1 cellular context compared by ENCODE assay signal in the genomic region with DNA sequence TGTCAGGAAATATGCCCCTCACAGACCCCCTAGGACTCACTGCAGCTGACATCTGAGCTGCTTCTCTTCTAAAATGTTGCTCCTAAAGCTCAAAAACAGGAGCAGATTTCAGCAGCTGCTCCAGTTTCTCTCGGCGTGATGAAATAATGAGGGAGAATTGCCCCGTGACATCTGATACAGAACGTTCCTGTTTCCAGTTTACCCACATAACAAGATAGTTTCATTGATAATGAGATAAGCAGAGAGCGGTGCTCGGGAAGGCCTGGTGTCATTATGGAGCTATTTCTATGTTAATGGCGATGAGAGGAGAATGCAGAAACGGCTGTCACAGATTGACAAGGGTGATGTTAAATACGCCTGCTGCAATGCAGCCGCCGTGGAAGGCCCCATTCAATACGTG.
TF ChIP-seq lines count a peak whose summit lies in the region.

No MANE protein-coding gene starts in this region.

TF ChIP-seq in GM23338, 12 proteins besides CTCF, POLR2A, EP300 and RAD21 (continued from another document):
- TF ChIP-seq, protein P1, sequence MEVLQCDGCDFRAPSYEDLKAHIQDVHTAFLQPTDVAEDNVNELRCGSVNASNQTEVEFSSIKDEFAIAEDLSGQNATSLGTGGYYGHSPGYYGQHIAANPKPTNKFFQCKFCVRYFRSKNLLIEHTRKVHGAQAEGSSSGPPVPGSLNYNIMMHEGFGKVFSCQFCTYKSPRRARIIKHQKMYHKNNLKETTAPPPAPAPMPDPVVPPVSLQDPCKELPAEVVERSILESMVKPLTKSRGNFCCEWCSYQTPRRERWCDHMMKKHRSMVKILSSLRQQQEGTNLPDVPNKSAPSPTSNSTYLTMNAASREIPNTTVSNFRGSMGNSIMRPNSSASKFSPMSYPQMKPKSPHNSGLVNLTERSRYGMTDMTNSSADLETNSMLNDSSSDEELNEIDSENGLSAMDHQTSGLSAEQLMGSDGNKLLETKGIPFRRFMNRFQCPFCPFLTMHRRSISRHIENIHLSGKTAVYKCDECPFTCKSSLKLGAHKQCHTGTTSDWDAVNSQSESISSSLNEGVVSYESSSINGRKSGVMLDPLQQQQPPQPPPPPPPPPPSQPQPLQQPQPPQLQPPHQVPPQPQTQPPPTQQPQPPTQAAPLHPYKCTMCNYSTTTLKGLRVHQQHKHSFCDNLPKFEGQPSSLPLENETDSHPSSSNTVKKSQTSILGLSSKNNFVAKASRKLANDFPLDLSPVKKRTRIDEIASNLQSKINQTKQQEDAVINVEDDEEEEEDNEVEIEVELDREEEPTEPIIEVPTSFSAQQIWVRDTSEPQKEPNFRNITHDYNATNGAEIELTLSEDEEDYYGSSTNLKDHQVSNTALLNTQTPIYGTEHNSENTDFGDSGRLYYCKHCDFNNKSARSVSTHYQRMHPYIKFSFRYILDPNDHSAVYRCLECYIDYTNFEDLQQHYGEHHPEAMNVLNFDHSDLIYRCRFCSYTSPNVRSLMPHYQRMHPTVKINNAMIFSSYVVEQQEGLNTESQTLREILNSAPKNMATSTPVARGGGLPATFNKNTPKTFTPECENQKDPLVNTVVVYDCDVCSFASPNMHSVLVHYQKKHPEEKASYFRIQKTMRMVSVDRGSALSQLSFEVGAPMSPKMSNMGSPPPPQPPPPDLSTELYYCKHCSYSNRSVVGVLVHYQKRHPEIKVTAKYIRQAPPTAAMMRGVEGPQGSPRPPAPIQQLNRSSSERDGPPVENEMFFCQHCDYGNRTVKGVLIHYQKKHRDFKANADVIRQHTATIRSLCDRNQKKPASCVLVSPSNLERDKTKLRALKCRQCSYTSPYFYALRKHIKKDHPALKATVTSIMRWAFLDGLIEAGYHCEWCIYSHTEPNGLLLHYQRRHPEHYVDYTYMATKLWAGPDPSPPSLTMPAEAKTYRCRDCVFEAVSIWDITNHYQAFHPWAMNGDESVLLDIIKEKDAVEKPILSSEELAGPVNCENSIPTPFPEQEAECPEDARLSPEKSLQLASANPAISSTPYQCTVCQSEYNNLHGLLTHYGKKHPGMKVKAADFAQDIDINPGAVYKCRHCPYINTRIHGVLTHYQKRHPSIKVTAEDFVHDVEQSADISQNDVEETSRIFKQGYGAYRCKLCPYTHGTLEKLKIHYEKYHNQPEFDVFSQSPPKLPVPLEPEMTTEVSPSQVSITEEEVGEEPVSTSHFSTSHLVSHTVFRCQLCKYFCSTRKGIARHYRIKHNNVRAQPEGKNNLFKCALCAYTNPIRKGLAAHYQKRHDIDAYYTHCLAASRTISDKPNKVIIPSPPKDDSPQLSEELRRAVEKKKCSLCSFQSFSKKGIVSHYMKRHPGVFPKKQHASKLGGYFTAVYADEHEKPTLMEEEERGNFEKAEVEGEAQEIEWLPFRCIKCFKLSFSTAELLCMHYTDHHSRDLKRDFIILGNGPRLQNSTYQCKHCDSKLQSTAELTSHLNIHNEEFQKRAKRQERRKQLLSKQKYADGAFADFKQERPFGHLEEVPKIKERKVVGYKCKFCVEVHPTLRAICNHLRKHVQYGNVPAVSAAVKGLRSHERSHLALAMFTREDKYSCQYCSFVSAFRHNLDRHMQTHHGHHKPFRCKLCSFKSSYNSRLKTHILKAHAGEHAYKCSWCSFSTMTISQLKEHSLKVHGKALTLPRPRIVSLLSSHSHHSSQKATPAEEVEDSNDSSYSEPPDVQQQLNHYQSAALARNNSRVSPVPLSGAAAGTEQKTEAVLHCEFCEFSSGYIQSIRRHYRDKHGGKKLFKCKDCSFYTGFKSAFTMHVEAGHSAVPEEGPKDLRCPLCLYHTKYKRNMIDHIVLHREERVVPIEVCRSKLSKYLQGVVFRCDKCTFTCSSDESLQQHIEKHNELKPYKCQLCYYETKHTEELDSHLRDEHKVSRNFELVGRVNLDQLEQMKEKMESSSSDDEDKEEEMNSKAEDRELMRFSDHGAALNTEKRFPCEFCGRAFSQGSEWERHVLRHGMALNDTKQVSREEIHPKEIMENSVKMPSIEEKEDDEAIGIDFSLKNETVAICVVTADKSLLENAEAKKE (CRISPR knock-in tag; IDR thresholded peaks at IDR 0.05), result no peak
- TF ChIP-seq CREB1 (CRISPR knock-in tag; IDR thresholded peaks at IDR 0.05; ENCODE audit: low read depth), result no peak
- no peak for TF ChIP-seq JUNB (IDR thresholded peaks at IDR 0.05; ENCODE audit: unreplicated experiment)
- no peak for TF ChIP-seq EZH2 (IDR thresholded peaks at IDR 0.05; ENCODE audit: low read depth, unreplicated experiment)
- TF ChIP-seq, protein P2, sequence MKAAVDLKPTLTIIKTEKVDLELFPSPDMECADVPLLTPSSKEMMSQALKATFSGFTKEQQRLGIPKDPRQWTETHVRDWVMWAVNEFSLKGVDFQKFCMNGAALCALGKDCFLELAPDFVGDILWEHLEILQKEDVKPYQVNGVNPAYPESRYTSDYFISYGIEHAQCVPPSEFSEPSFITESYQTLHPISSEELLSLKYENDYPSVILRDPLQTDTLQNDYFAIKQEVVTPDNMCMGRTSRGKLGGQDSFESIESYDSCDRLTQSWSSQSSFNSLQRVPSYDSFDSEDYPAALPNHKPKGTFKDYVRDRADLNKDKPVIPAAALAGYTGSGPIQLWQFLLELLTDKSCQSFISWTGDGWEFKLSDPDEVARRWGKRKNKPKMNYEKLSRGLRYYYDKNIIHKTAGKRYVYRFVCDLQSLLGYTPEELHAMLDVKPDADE (IDR thresholded peaks at IDR 0.05), result no peak
- TF ChIP-seq, protein P3, sequence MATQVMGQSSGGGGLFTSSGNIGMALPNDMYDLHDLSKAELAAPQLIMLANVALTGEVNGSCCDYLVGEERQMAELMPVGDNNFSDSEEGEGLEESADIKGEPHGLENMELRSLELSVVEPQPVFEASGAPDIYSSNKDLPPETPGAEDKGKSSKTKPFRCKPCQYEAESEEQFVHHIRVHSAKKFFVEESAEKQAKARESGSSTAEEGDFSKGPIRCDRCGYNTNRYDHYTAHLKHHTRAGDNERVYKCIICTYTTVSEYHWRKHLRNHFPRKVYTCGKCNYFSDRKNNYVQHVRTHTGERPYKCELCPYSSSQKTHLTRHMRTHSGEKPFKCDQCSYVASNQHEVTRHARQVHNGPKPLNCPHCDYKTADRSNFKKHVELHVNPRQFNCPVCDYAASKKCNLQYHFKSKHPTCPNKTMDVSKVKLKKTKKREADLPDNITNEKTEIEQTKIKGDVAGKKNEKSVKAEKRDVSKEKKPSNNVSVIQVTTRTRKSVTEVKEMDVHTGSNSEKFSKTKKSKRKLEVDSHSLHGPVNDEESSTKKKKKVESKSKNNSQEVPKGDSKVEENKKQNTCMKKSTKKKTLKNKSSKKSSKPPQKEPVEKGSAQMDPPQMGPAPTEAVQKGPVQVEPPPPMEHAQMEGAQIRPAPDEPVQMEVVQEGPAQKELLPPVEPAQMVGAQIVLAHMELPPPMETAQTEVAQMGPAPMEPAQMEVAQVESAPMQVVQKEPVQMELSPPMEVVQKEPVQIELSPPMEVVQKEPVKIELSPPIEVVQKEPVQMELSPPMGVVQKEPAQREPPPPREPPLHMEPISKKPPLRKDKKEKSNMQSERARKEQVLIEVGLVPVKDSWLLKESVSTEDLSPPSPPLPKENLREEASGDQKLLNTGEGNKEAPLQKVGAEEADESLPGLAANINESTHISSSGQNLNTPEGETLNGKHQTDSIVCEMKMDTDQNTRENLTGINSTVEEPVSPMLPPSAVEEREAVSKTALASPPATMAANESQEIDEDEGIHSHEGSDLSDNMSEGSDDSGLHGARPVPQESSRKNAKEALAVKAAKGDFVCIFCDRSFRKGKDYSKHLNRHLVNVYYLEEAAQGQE (IDR thresholded peaks at IDR 0.05; ENCODE audit: unreplicated experiment), result no peak
